In the genomic region with DNA sequence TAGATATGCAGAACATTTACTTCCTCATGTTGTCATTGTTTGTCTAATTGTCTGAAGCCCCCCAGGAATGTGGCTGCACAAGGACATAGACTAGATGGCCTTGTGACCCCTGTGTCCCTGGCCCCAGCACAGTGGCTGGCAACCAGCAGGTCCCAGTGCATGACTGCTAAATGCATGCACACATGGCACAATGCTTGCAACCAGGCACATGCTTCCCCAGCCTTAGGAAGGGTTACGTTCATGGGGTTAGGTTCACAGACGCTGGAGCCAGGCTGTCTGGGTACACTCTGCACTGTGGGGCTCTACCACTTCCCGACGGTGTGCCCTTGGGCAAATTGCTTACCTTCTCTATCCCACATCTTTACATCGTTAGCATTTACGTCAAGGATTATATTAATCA, we compare ENCODE assay signal across 30 cellular contexts. TPM values are rescaled to one million over a fixed set of nuclear protein-coding genes. Genes with fewer than 3 reads are reported as not detected.
"Had no signal": no experiment of that assay in that cellular context is flagged by ENCODE, and none has a peak within 500 bp of the region (broad histone marks: within the 10 kb centered on the region; RNA-seq: fewer than 3 reads in every experiment).

No MANE protein-coding gene starts in this region.

- H3K9ac ChIP-seq: neural progenitor cell had no signal

- H3K4me3 ChIP-seq: left lung, lower lobe of right lung, neural progenitor cell, ovary, right atrium auricular region, right lobe of liver, smooth muscle cell, testis, thyroid gland, transverse colon, upper lobe of left lung, uterus had no signal

- H3K27me3 ChIP-seq: ovary, right atrium auricular region, right lobe of liver, testis, thyroid gland, upper lobe of left lung, uterus had no signal

- ATAC-seq: left colon; left lung; lower lobe of right lung; naive thymus-derived CD8-positive, alpha-beta T cell; right lobe of liver; stimulated activated memory B cell treated with anti-CD40 and anti-IgM and Interleukin-4, amounts not matched to agents 10 μg/mL and 1 μg/mL and 100 μg/mL, for 72 hours; stimulated activated naive CD8-positive, alpha-beta T cell treated with anti-CD3 and anti-CD28 coated beads, Interleukin-15, amount 100 ng/mL, for 72 hours had no signal

- H2AFZ ChIP-seq: neural progenitor cell had no signal

- H3K4me2 ChIP-seq: neural progenitor cell, smooth muscle cell had no signal

- H3K9me3 ChIP-seq: left lung, neutrophil, ovary, right lobe of liver, testis, thyroid gland, uterus had no signal

- H3K4me1 ChIP-seq: left lung, lower lobe of right lung, neural progenitor cell, testis, uterus had no signal

- H3K36me3 ChIP-seq: left lung, lower lobe of right lung, neural progenitor cell, neutrophil, ovary, right atrium auricular region, right lobe of liver, thyroid gland, transverse colon, upper lobe of left lung, uterus had no signal

- H3K27ac ChIP-seq: left lung, lower lobe of right lung, neural progenitor cell, neutrophil, ovary, right atrium auricular region, right lobe of liver, testis, thyroid gland, transverse colon, upper lobe of left lung, uterus had no signal

- DNase-seq: hypothalamus; immature natural killer cell; kidney; left colon; left lung; lower lobe of right lung; mammary epithelial cell; mesenchymal stem cell; naive thymus-derived CD8-positive, alpha-beta T cell; occipital lobe; ovary; right lobe of liver; stimulated activated CD4-positive, alpha-beta T cell treated with anti-CD3 and anti-CD28 coated beads, Interleukin-1b, Interleukin-23, amount 100 ng/mL, for 48 hours; stimulated activated CD4-positive, alpha-beta T cell treated with anti-CD3 and anti-CD28 coated beads, Interleukin-2, amount 100 ng/mL, for 48 hours; stimulated activated CD4-positive, alpha-beta T cell treated with anti-CD3 and anti-CD28 coated beads, Interleukin-4, amount 100 ng/mL, for 4 hours; stimulated activated CD8-positive, alpha-beta memory T cell treated with anti-CD3 and anti-CD28 coated beads, Interleukin-4, amount 100 ng/mL, for 48 hours; stimulated activated naive CD4-positive, alpha-beta T cell treated with Interleukin-2 at 50 U/mL for 16 hours; stimulated activated naive CD8-positive, alpha-beta T cell treated with anti-CD3 and anti-CD28 coated beads, Interleukin-15, amount 100 ng/mL, for 72 hours; testis; thyroid gland; transverse colon; upper lobe of left lung; uterus had no signal

- FAIRE-seq: islet of Langerhans, kidney had no signal

RNA-seq across cellular contexts. Expression of a gene that starts 21.2 kb away (rescaled TPM):
- total RNA-seq: pulmonary artery endothelial cell had no signal
- polyA plus RNA-seq: immature natural killer cell, mammary epithelial cell, smooth muscle cell had no signal
